Comparison of ENCODE assay signal across 30 cellular contexts in the genomic region with DNA sequence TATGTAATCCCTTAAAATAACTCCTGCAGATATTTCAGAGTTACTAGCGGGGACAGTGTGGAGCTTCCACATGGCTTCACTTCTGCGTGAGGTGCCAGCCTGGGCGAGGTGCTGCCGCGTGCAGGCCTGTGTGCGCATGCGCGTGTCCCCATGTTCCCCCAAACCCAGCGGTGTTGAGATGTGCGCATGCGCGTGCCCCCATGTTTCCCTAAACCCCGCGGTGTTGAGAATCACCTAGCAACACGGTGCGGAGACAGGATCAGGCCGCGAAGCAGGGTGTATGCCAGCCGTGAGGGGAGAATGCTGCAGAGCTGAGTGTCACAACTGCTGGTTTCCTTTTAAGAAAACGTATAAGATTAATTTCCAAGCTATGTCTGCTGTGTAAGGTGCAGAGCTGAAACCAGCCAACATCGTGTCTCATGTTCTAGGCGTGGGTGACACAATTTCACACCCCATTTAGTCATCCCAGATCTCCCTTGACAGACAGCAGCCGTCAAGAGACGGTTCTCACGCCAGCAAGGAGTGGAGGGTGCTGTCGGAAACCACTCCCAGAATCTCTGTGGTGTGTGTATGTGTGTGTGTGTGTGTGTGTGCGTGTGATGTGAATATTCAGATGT.
DNase-seq lines count a peak whose midpoint lies in the region; ATAC-seq lines count a peak whose summit lies in the region.
"Had no signal": no experiment of that assay in that cellular context is flagged by ENCODE, and none has a peak within 500 bp of the region (broad histone marks: within the 10 kb centered on the region; RNA-seq: fewer than 3 reads in every experiment).

No MANE protein-coding gene starts in this region.

- CTCF ChIA-PET in activated CD4-positive, alpha-beta T cell treated with anti-CD3 and anti-CD28 coated beads for 36 hours (lab: Charles Lee): no interaction called here

- POLR2A ChIA-PET in activated CD4-positive, alpha-beta T cell treated with anti-CD3 and anti-CD28 coated beads for 36 hours (lab: Charles Lee): no interaction called here

- H3K4me3 Mint-ChIP-seq in activated CD4-positive, alpha-beta T cell treated with anti-CD3 and anti-CD28 coated beads for 36 hours: no peak overlapping the region
- H3K4me3 Mint-ChIP-seq: activated T-cell treated with anti-CD3 and anti-CD28 coated beads, Interleukin-2, amount 50 U/mL, for 4 hours; brain; CD8-positive, alpha-beta T cell; natural killer cell; stimulated activated effector memory CD8-positive, alpha-beta T cell treated with anti-CD3 and anti-CD28 coated beads, Interleukin-12 subunit alpha, Interleukin-12 subunit beta, amount 100 ng/mL, for 72 hours had no signal

- no peaks in the 10 kb centered on the region for H3K27me3 Mint-ChIP-seq in activated CD4-positive, alpha-beta T cell treated with anti-CD3 and anti-CD28 coated beads for 36 hours

- intact Hi-C loops in activated CD4-positive, alpha-beta T cell treated with anti-CD3 and anti-CD28 coated beads for 36 hours (cut with DNase I, micrococcal nuclease): no loop called here

- no peaks in the 10 kb centered on the region for H3K4me1 Mint-ChIP-seq in activated CD4-positive, alpha-beta T cell treated with anti-CD3 and anti-CD28 coated beads for 36 hours
- H3K4me1 Mint-ChIP-seq: brain; natural killer cell; stimulated activated effector memory CD8-positive, alpha-beta T cell treated with anti-CD3 and anti-CD28 coated beads, Interleukin-12 subunit alpha, Interleukin-12 subunit beta, amount 100 ng/mL, for 72 hours had no signal

- no peaks in the 10 kb centered on the region for H3K9me3 Mint-ChIP-seq in activated CD4-positive, alpha-beta T cell treated with anti-CD3 and anti-CD28 coated beads for 36 hours (ENCODE audit: low read depth)
- H3K9me3 Mint-ChIP-seq: CD8-positive, alpha-beta T cell; stimulated activated effector memory CD8-positive, alpha-beta T cell treated with anti-CD3 and anti-CD28 coated beads, Interleukin-12 subunit alpha, Interleukin-12 subunit beta, amount 100 ng/mL, for 72 hours had no signal

- H3K36me3 Mint-ChIP-seq in activated CD4-positive, alpha-beta T cell treated with anti-CD3 and anti-CD28 coated beads for 36 hours (ENCODE audit: low read depth): no peaks in the 10 kb centered on the region
- H3K36me3 Mint-ChIP-seq: brain; CD8-positive, alpha-beta T cell; natural killer cell; stimulated activated effector memory CD8-positive, alpha-beta T cell treated with anti-CD3 and anti-CD28 coated beads, Interleukin-12 subunit alpha, Interleukin-12 subunit beta, amount 100 ng/mL, for 72 hours had no signal

- ATAC-seq in activated CD4-positive, alpha-beta T cell treated with anti-CD3 and anti-CD28 coated beads for 36 hours: peak; percentile 16
- ATAC-seq: activated T-cell treated with anti-CD3 and anti-CD28 coated beads, Interleukin-2, amount 50 U/mL, for 4 hours; CD8-positive, alpha-beta T cell; stimulated activated effector memory CD8-positive, alpha-beta T cell treated with anti-CD3 and anti-CD28 coated beads, Interleukin-12 subunit alpha, Interleukin-12 subunit beta, amount 100 ng/mL, for 72 hours had no signal

- DNase-seq in activated CD4-positive, alpha-beta T cell treated with anti-CD3 and anti-CD28 coated beads for 36 hours: peak; percentile 39
- DNase-seq in activated CD4-positive, alpha-beta T cell treated with anti-CD3 and anti-CD28 coated beads for 4 hours: no peak
- DNase-seq in Daoy (ENCODE audit: low read depth): peak; percentile 89
- peak in 33 of 58 donors; percentile 2 to 55 (median 25) for DNase-seq in anterior cingulate cortex (lab: John Stamatoyannopoulos, UW)
- peak; percentile 40 for DNase-seq in occipital lobe (lab: John Stamatoyannopoulos, UW)
- no peak for DNase-seq in DMS79 treated with DMSO at 0.1 percent for 48 hours (lab: John Stamatoyannopoulos, UW)
- no peak for DNase-seq in COLO668 (lab: John Stamatoyannopoulos, UW; ENCODE audit: unreplicated experiment)
- DNase-seq in dedifferentiated amniotic fluid mesenchymal stem cell (ENCODE audit: extremely low spot score): no peak
- DNase-seq: 8988T; activated CD4-positive, alpha-beta T cell treated with anti-CD3 and anti-CD28 coated beads, Interleukin-2, amount 50 U/mL, for 1 hour; activated gamma-delta T cell treated with Interleukin-2 at 50 U/mL for 16 hours; activated T-cell treated with anti-CD3 and anti-CD28 coated beads, Interleukin-2, amount 50 U/mL, for 4 hours; adrenal gland; CD8-positive, alpha-beta T cell; DMS153; effector CD4-positive, alpha-beta T cell; GDM1; glutamatergic neuron; KG1; kidney; natural killer cell; NCI-H1417 treated with DMSO at 0.1 percent for 48 hours; NCI-H2081 treated with DMSO at 0.1 percent for 48 hours; NCI-H446; NCI-H774; ovary; SK-N-SH; stimulated activated CD4-positive, alpha-beta T cell treated with anti-CD3 and anti-CD28 coated beads, Interleukin-4, amount 100 ng/mL, for 1 hour had no signal

- no peak overlapping the region for H3K27ac Mint-ChIP-seq in activated CD4-positive, alpha-beta T cell treated with anti-CD3 and anti-CD28 coated beads for 36 hours
- H3K27ac Mint-ChIP-seq: CD8-positive, alpha-beta T cell; natural killer cell; stimulated activated effector memory CD8-positive, alpha-beta T cell treated with anti-CD3 and anti-CD28 coated beads, Interleukin-12 subunit alpha, Interleukin-12 subunit beta, amount 100 ng/mL, for 72 hours had no signal

Comparison
In these comparisons a context has a peak if more than half of its experiments do, and no peak if none do; other contexts are left out.
1. DNase-seq: peak in activated CD4-positive, alpha-beta T cell treated with anti-CD3 and anti-CD28 coated beads for 36 hours (single experiment), Daoy (single experiment), anterior cingulate cortex (33 of 58) and occipital lobe (single experiment); none in activated CD4-positive, alpha-beta T cell treated with anti-CD3 and anti-CD28 coated beads for 4 hours (0 of 2), DMS79 treated with DMSO at 0.1 percent for 48 hours (single experiment), COLO668 (single experiment) and dedifferentiated amniotic fluid mesenchymal stem cell (single experiment).